ENCODE assay signal across 8 cellular contexts in genomic region chr5:16673241-16673998, GRCh38. TPM values are rescaled to one million over a fixed set of nuclear protein-coding genes. Genes with fewer than 3 reads are reported as not detected.
DNase-seq lines count a peak whose midpoint lies in the region; ATAC-seq and TF ChIP-seq lines count a peak whose summit lies in the region.
"Had no signal": no experiment of that assay in that cellular context is flagged by ENCODE, and none has a peak within 500 bp of the region (broad histone marks: within the 10 kb centered on the region; RNA-seq: fewer than 3 reads in every experiment).

No MANE protein-coding gene starts in this region.

- peak overlapping the region; percentile 57 for H2AFZ ChIP-seq in parathyroid adenoma

- no peaks in the 10 kb centered on the region for H3K9me3 ChIP-seq in parathyroid adenoma (ENCODE audit: control insufficient read depth, low read length)

- no peaks in the 10 kb centered on the region for H3K27me3 Mint-ChIP-seq in activated naive CD8-positive, alpha-beta T cell treated with anti-CD3 and anti-CD28 coated beads, Interleukin-2, amount 10 ng/mL, durations not matched to agents 7 days and 5 days
- H3K27me3 Mint-ChIP-seq in progenitor cell of endocrine pancreas = no peaks in the 10 kb centered on the region

- TF ChIP-seq CTCF in LNCaP clone FGC (IDR thresholded peaks at IDR 0.05; ENCODE audit: control insufficient read depth, extremely low read depth, insufficient read depth) (no peak), parathyroid adenoma (IDR thresholded peaks at IDR 0.05) (no peak), progenitor cell of endocrine pancreas (IDR thresholded peaks at IDR 0.05; ENCODE audit: unreplicated experiment) (no peak)

- H3K4me1 ChIP-seq in parathyroid adenoma = peaks cover 52% of the 10 kb centered on the region

- DNase-seq in LNCaP clone FGC (ENCODE audit: low read depth) = peak; percentile 17
- DNase-seq in NCI-H524 treated with DMSO at 0.1 percent for 48 hours (lab: John Stamatoyannopoulos, UW) = peak; percentile 45
- DNase-seq in activated naive CD8-positive, alpha-beta T cell treated with anti-CD3 and anti-CD28 coated beads, Interleukin-2, amount 10 ng/mL, durations not matched to agents 7 days and 5 days = no peak
- DNase-seq in progenitor cell of endocrine pancreas (ENCODE audit: low spot score, unreplicated experiment) = no peak
- DNase-seq in NCI-H446 treated with DMSO at 0.1 percent for 48 hours (lab: John Stamatoyannopoulos, UW) = no peak
- no peak for DNase-seq in effector CD4-positive, alpha-beta T cell

- H3K9me3 Mint-ChIP-seq in activated naive CD8-positive, alpha-beta T cell treated with anti-CD3 and anti-CD28 coated beads, Interleukin-2, amount 10 ng/mL, durations not matched to agents 7 days and 5 days = no peaks in the 10 kb centered on the region
- no peaks in the 10 kb centered on the region for H3K9me3 Mint-ChIP-seq in progenitor cell of endocrine pancreas (ENCODE audit: low read depth)

- peak overlapping the region; percentile 11 for H3K4me3 Mint-ChIP-seq in activated naive CD8-positive, alpha-beta T cell treated with anti-CD3 and anti-CD28 coated beads, Interleukin-2, amount 10 ng/mL, durations not matched to agents 7 days and 5 days
- no peak overlapping the region for H3K4me3 Mint-ChIP-seq in progenitor cell of endocrine pancreas (ENCODE audit: low read depth)

- H3K4me2 ChIP-seq in parathyroid adenoma (ENCODE audit: low read length) = peak overlapping the region; percentile 4
- H3K4me2 ChIP-seq: KMS-11 had no signal

- no peak overlapping the region for H3K9ac ChIP-seq in parathyroid adenoma
- H3K9ac ChIP-seq: KMS-11 had no signal

- no peaks in the 10 kb centered on the region for H3K36me3 ChIP-seq in parathyroid adenoma (ENCODE audit: control insufficient read depth, insufficient read depth, low read length)

- no peaks in the 10 kb centered on the region for H3K36me3 Mint-ChIP-seq in activated naive CD8-positive, alpha-beta T cell treated with anti-CD3 and anti-CD28 coated beads, Interleukin-2, amount 10 ng/mL, durations not matched to agents 7 days and 5 days
- H3K36me3 Mint-ChIP-seq in progenitor cell of endocrine pancreas (ENCODE audit: insufficient read depth) = peaks cover 40% of the 10 kb centered on the region

- H3K79me2 ChIP-seq in parathyroid adenoma = no peaks in the 10 kb centered on the region

- no peak overlapping the region for H3K27ac Mint-ChIP-seq in activated naive CD8-positive, alpha-beta T cell treated with anti-CD3 and anti-CD28 coated beads, Interleukin-2, amount 10 ng/mL, durations not matched to agents 7 days and 5 days
- no peak overlapping the region for H3K27ac Mint-ChIP-seq in progenitor cell of endocrine pancreas

- H3K4me3 ChIP-seq in LNCaP clone FGC (ENCODE audit: low read depth, low read length) (no peak overlapping the region), parathyroid adenoma (ENCODE audit: low read depth, low read length) (peak overlapping the region; percentile 37)

- peak overlapping the region; percentile 91 for H3K27ac ChIP-seq in parathyroid adenoma
- H3K27ac ChIP-seq: KMS-11 had no signal

- H3K27me3 ChIP-seq in parathyroid adenoma (ENCODE audit: control insufficient read depth, insufficient read depth, low read length) = no peaks in the 10 kb centered on the region

- ATAC-seq in activated naive CD8-positive, alpha-beta T cell treated with anti-CD3 and anti-CD28 coated beads, Interleukin-2, amount 10 ng/mL, durations not matched to agents 7 days and 5 days (ENCODE audit: low read depth) = peak; percentile 39

- POLR2A ChIA-PET in activated naive CD8-positive, alpha-beta T cell treated with anti-CD3 and anti-CD28 coated beads, Interleukin-2, amount 10 ng/mL, durations not matched to agents 7 days and 5 days (lab: Charles Lee) = interaction anchor here (0.7 to 2.6 kb wide), 2 partner anchors 23 to 56 kb away, joined by 3 to 9 read pairs; partner anchors contain the start of gene RETREG1

- H3K4me1 Mint-ChIP-seq in activated naive CD8-positive, alpha-beta T cell treated with anti-CD3 and anti-CD28 coated beads, Interleukin-2, amount 10 ng/mL, durations not matched to agents 7 days and 5 days = peaks cover 5% of the 10 kb centered on the region
- no peaks in the 10 kb centered on the region for H3K4me1 Mint-ChIP-seq in progenitor cell of endocrine pancreas (ENCODE audit: low read depth)

RNA-seq across cellular contexts. Expression of gene RETREG1, which starts 56.6 kb away (rescaled TPM):
- total RNA-seq in activated naive CD8-positive, alpha-beta T cell treated with anti-CD3 and anti-CD28 coated beads, Interleukin-2, amount 10 ng/mL, durations not matched to agents 7 days and 5 days = 10 to 100 TPM; 50.9 to 59.8 TPM
- 7.4 and 8.0 TPM in 2 replicates for total RNA-seq in progenitor cell of endocrine pancreas

Comparison
In these comparisons a context has a peak if more than half of its experiments do, and no peak if none do; other contexts are left out.
1. DNase-seq: peak in LNCaP clone FGC (single experiment) and NCI-H524 treated with DMSO at 0.1 percent for 48 hours (single experiment); none in activated naive CD8-positive, alpha-beta T cell treated with anti-CD3 and anti-CD28 coated beads, Interleukin-2, amount 10 ng/mL, durations not matched to agents 7 days and 5 days (single experiment), progenitor cell of endocrine pancreas (single experiment), NCI-H446 treated with DMSO at 0.1 percent for 48 hours (single experiment) and effector CD4-positive, alpha-beta T cell (single experiment).